Comparison of ENCODE assay signal across 14 cellular contexts in the genomic region with DNA sequence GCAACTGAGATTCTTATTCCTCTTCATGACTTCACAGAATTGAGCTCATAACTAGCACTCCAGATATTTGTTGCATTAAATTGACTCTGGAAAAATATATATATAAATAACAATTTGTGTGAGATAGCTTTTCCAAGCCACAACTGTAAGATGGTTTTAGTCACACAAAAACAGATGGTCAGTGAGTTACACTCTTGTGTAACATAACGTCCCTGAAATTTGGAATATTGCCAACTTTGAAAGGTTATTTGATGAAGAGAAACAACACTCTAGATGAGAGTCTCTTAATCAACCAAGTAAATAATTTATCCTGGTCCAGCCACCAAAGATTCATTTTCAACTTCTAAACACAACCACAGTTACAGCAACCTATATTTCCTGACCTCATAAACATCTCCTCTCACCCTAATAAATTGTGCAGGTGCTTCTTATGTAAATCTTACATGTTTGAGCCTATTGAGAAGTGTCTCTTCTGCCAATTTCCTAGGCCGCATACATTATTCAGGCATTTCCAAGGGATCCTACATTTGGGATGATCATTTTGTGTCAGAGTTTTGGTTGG.
A peak's percentile ranks its signal among the peaks of the same experiment; 100 is the strongest.
DNase-seq lines count a peak whose midpoint lies in the region; ATAC-seq, FAIRE-seq and TF ChIP-seq lines count a peak whose summit lies in the region.
"Had no signal": no experiment of that assay in that cellular context is flagged by ENCODE, and none has a peak within 500 bp of the region (broad histone marks: within the 10 kb centered on the region; RNA-seq: fewer than 3 reads in every experiment).

No MANE protein-coding gene starts in this region.

- TF ChIP-seq CTCF in GM23338 (conservative IDR thresholded peaks at IDR 0.05; ENCODE audit: low read depth in 2 of 2), result no peak

- peaks cover 12% of the 10 kb centered on the region for H3K4me1 ChIP-seq in GM23338 (ENCODE audit: insufficient read depth)

- peaks cover 15% of the 10 kb centered on the region for H3K4me1 Mint-ChIP-seq in GM23338
- H3K4me1 Mint-ChIP-seq in activated naive CD8-positive, alpha-beta T cell treated with anti-CD3 and anti-CD28 coated beads, Interleukin-2, amount 50 U/mL, for 24 hours, result no peaks in the 10 kb centered on the region
- H3K4me1 Mint-ChIP-seq: activated CD4-positive, alpha-beta memory T cell treated with anti-CD3 and anti-CD28 coated beads, Interleukin-2, amount 10 ng/mL, durations not matched to agents 7 days and 5 days; CD8-positive, alpha-beta memory T cell; naive B cell had no signal

- H3K4me3 ChIP-seq in GM23338, result no peak overlapping the region
- H3K4me3 ChIP-seq: coronary artery had no signal

- ATAC-seq in GM23338 (no peak), HG03025 (IDR thresholded peaks at IDR 0.05; ENCODE audit: low FRiP score, unreplicated experiment) (no peak), HG02588 (IDR thresholded peaks at IDR 0.05; ENCODE audit: unreplicated experiment) (no peak)
- ATAC-seq in activated naive CD8-positive, alpha-beta T cell treated with anti-CD3 and anti-CD28 coated beads, Interleukin-2, amount 50 U/mL, for 24 hours, result no peak
- ATAC-seq: activated naive CD4-positive, alpha-beta T cell treated with anti-CD3 and anti-CD28 coated beads, Interleukin-2, amount 50 U/mL, for 72 hours had no signal

- H3K36me3 ChIP-seq in GM23338 (ENCODE audit: insufficient read depth), result no peaks in the 10 kb centered on the region

- 0 out of 2 replicates have a peak, but pooled peaks cover 5% of the 10 kb centered on the region for H3K9me2 ChIP-seq in GM23338 (ENCODE audit: insufficient read depth)

- H3K27me3 Mint-ChIP-seq in GM23338 (ENCODE audit: insufficient read depth, low read depth, poor library complexity), result peaks cover 5% of the 10 kb centered on the region
- H3K27me3 Mint-ChIP-seq in activated naive CD8-positive, alpha-beta T cell treated with anti-CD3 and anti-CD28 coated beads, Interleukin-2, amount 50 U/mL, for 24 hours, result peaks cover 6% of the 10 kb centered on the region

- peak overlapping the region; percentile 8; the same call in 1 of the 2 replicates for H3K4me2 ChIP-seq in GM23338

- DNase-seq in ELR (ENCODE audit: low read depth), result peak; percentile 10
- DNase-seq in GM23338 (ENCODE audit: low spot score), result no peak
- peak; percentile 32 for DNase-seq in NCI-H2029 (lab: John Stamatoyannopoulos, UW)
- DNase-seq in T-helper 2 cell, result no peak
- no peak for DNase-seq in activated naive CD8-positive, alpha-beta T cell treated with anti-CD3 and anti-CD28 coated beads, Interleukin-2, amount 50 U/mL, for 24 hours
- DNase-seq: activated CD4-positive, alpha-beta memory T cell treated with anti-CD3 and anti-CD28 coated beads, Interleukin-2, amount 10 ng/mL, durations not matched to agents 7 days and 5 days; CD8-positive, alpha-beta memory T cell; naive B cell; stimulated activated CD8-positive, alpha-beta memory T cell treated with anti-CD3 and anti-CD28 coated beads, Interleukin-4, amount 100 ng/mL, for 48 hours had no signal

- H3K27ac Mint-ChIP-seq in GM23338, result no peak overlapping the region
- H3K27ac Mint-ChIP-seq in activated naive CD8-positive, alpha-beta T cell treated with anti-CD3 and anti-CD28 coated beads, Interleukin-2, amount 50 U/mL, for 24 hours, result no peak overlapping the region
- H3K27ac Mint-ChIP-seq: activated CD4-positive, alpha-beta memory T cell treated with anti-CD3 and anti-CD28 coated beads, Interleukin-2, amount 10 ng/mL, durations not matched to agents 7 days and 5 days; activated naive CD4-positive, alpha-beta T cell treated with anti-CD3 and anti-CD28 coated beads, Interleukin-2, amount 50 U/mL, for 72 hours; CD8-positive, alpha-beta memory T cell; naive B cell had no signal

- FAIRE-seq in islet of Langerhans (lab: Jason Lieb, UNC), result peak; percentile 77

- 0 out of 2 replicates have a peak overlapping the region, but pooled peaks have one; percentile 57 for H2AFZ ChIP-seq in GM23338

- H3K36me3 Mint-ChIP-seq in GM23338 (ENCODE audit: low read depth), result no peaks in the 10 kb centered on the region
- no peaks in the 10 kb centered on the region for H3K36me3 Mint-ChIP-seq in activated naive CD8-positive, alpha-beta T cell treated with anti-CD3 and anti-CD28 coated beads, Interleukin-2, amount 50 U/mL, for 24 hours (ENCODE audit: low read depth)
- H3K36me3 Mint-ChIP-seq: activated naive CD4-positive, alpha-beta T cell treated with anti-CD3 and anti-CD28 coated beads, Interleukin-2, amount 50 U/mL, for 72 hours; CD8-positive, alpha-beta memory T cell; naive B cell had no signal

- no peaks in the 10 kb centered on the region for H3F3A ChIP-seq in GM23338 (replicated peaks; ENCODE audit: low read depth)

- H3K27ac ChIP-seq in GM23338 (ENCODE audit: low read depth), result no peak overlapping the region

- H3K4me3 Mint-ChIP-seq in GM23338, result no peak overlapping the region
- H3K4me3 Mint-ChIP-seq in activated naive CD8-positive, alpha-beta T cell treated with anti-CD3 and anti-CD28 coated beads, Interleukin-2, amount 50 U/mL, for 24 hours, result no peak overlapping the region
- H3K4me3 Mint-ChIP-seq: activated CD4-positive, alpha-beta memory T cell treated with anti-CD3 and anti-CD28 coated beads, Interleukin-2, amount 10 ng/mL, durations not matched to agents 7 days and 5 days; CD8-positive, alpha-beta memory T cell; naive B cell had no signal

- H3K79me2 ChIP-seq in GM23338 (replicated peaks; ENCODE audit: insufficient read depth), result no peaks in the 10 kb centered on the region

- no peaks in the 10 kb centered on the region; the same call in 2 of the 3 replicates for H3K9me3 Mint-ChIP-seq in GM23338
- H3K9me3 Mint-ChIP-seq in activated naive CD8-positive, alpha-beta T cell treated with anti-CD3 and anti-CD28 coated beads, Interleukin-2, amount 50 U/mL, for 24 hours, result no peaks in the 10 kb centered on the region
- H3K9me3 Mint-ChIP-seq: activated CD4-positive, alpha-beta memory T cell treated with anti-CD3 and anti-CD28 coated beads, Interleukin-2, amount 10 ng/mL, durations not matched to agents 7 days and 5 days; activated naive CD4-positive, alpha-beta T cell treated with anti-CD3 and anti-CD28 coated beads, Interleukin-2, amount 50 U/mL, for 72 hours; CD8-positive, alpha-beta memory T cell; naive B cell had no signal

- H4K20me1 ChIP-seq in GM23338 (replicated peaks; ENCODE audit: insufficient read depth), result no peaks in the 10 kb centered on the region

- no peaks in the 10 kb centered on the region for H3K27me3 ChIP-seq in GM23338 (ENCODE audit: insufficient read depth)

TF ChIP-seq in GM23338, 12 proteins besides CTCF, POLR2A, EP300 and RAD21 (continues in another document):
- TF ChIP-seq, protein P1, sequence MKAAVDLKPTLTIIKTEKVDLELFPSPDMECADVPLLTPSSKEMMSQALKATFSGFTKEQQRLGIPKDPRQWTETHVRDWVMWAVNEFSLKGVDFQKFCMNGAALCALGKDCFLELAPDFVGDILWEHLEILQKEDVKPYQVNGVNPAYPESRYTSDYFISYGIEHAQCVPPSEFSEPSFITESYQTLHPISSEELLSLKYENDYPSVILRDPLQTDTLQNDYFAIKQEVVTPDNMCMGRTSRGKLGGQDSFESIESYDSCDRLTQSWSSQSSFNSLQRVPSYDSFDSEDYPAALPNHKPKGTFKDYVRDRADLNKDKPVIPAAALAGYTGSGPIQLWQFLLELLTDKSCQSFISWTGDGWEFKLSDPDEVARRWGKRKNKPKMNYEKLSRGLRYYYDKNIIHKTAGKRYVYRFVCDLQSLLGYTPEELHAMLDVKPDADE (IDR thresholded peaks at IDR 0.05), result no peak
- TF ChIP-seq ZNF331 (CRISPR knock-in tag; IDR thresholded peaks at IDR 0.05; ENCODE audit: low read depth) (no peak), EZH2 (IDR thresholded peaks at IDR 0.05; ENCODE audit: low read depth, unreplicated experiment) (no peak), CREB1 (CRISPR knock-in tag; IDR thresholded peaks at IDR 0.05; ENCODE audit: low read depth) (no peak), JUNB (IDR thresholded peaks at IDR 0.05; ENCODE audit: unreplicated experiment) (no peak), EZH2phosphoT487 (IDR thresholded peaks at IDR 0.05; ENCODE audit: unreplicated experiment) (no peak), ZNF114 (CRISPR knock-in tag; IDR thresholded peaks at IDR 0.05) (no peak), NANOG (IDR thresholded peaks at IDR 0.05; ENCODE audit: borderline replicate concordance) (no peak), STAT1 (IDR thresholded peaks at IDR 0.05; ENCODE audit: unreplicated experiment) (no peak), POLR2AphosphoS5 (IDR thresholded peaks at IDR 0.05; ENCODE audit: low read depth) (no peak)
- TF ChIP-seq, protein P2, sequence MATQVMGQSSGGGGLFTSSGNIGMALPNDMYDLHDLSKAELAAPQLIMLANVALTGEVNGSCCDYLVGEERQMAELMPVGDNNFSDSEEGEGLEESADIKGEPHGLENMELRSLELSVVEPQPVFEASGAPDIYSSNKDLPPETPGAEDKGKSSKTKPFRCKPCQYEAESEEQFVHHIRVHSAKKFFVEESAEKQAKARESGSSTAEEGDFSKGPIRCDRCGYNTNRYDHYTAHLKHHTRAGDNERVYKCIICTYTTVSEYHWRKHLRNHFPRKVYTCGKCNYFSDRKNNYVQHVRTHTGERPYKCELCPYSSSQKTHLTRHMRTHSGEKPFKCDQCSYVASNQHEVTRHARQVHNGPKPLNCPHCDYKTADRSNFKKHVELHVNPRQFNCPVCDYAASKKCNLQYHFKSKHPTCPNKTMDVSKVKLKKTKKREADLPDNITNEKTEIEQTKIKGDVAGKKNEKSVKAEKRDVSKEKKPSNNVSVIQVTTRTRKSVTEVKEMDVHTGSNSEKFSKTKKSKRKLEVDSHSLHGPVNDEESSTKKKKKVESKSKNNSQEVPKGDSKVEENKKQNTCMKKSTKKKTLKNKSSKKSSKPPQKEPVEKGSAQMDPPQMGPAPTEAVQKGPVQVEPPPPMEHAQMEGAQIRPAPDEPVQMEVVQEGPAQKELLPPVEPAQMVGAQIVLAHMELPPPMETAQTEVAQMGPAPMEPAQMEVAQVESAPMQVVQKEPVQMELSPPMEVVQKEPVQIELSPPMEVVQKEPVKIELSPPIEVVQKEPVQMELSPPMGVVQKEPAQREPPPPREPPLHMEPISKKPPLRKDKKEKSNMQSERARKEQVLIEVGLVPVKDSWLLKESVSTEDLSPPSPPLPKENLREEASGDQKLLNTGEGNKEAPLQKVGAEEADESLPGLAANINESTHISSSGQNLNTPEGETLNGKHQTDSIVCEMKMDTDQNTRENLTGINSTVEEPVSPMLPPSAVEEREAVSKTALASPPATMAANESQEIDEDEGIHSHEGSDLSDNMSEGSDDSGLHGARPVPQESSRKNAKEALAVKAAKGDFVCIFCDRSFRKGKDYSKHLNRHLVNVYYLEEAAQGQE (IDR thresholded peaks at IDR 0.05; ENCODE audit: unreplicated experiment), result no peak

Comparison
In these comparisons a context has a peak if more than half of its experiments do, and no peak if none do; other contexts are left out.
1. DNase-seq: peak in ELR (single experiment) and NCI-H2029 (single experiment); none in GM23338 (single experiment), T-helper 2 cell (0 of 5) and activated naive CD8-positive, alpha-beta T cell treated with anti-CD3 and anti-CD28 coated beads, Interleukin-2, amount 50 U/mL, for 24 hours (single experiment).